Comparison of ENCODE assay signal across 8 cellular contexts in genomic region chr5:128905225-128906110, GRCh38. TPM values are rescaled to one million over a fixed set of nuclear protein-coding genes. Genes with fewer than 3 reads are reported as not detected.
DNase-seq lines count a peak whose midpoint lies in the region; ATAC-seq and TF ChIP-seq lines count a peak whose summit lies in the region.

No MANE protein-coding gene starts in this region.

- no peak overlapping the region for H3K27ac Mint-ChIP-seq in activated naive CD8-positive, alpha-beta T cell treated with anti-CD3 and anti-CD28 coated beads, Interleukin-2, amount 10 ng/mL, durations not matched to agents 7 days and 5 days

- no peak overlapping the region for H3K4me3 Mint-ChIP-seq in activated naive CD8-positive, alpha-beta T cell treated with anti-CD3 and anti-CD28 coated beads, Interleukin-2, amount 10 ng/mL, durations not matched to agents 7 days and 5 days

- DNase-seq in ELR (ENCODE audit: low read depth) (peak; percentile 59), NCI-H82 treated with DMSO at 0.1 percent for 48 hours (lab: John Stamatoyannopoulos, UW; ENCODE audit: unreplicated experiment) (peak; percentile 44), heart right ventricle (peak in 1 of 2 donors; percentile 38), gastrocnemius medialis (no peak), cerebellar nuclear complex (lab: John Stamatoyannopoulos, UW) (no peak)
- DNase-seq in activated naive CD8-positive, alpha-beta T cell treated with anti-CD3 and anti-CD28 coated beads, Interleukin-2, amount 10 ng/mL, durations not matched to agents 7 days and 5 days: no peak

- WGBS in heart right ventricle, 2 donors: 39 to 54% methylated on average over 5 of the region's 5 CpGs

- peak; percentile 79 to 90 (median 84) for TF ChIP-seq CTCF in heart right ventricle (IDR thresholded peaks at IDR 0.05)
- peak; percentile 48 to 77 (median 55) for TF ChIP-seq CTCF in gastrocnemius medialis (IDR thresholded peaks at IDR 0.05 in 4 of 5, conservative IDR thresholded peaks at IDR 0.05 in 1 of 5)

- no peaks in the 10 kb centered on the region for H3K9me3 Mint-ChIP-seq in activated naive CD8-positive, alpha-beta T cell treated with anti-CD3 and anti-CD28 coated beads, Interleukin-2, amount 10 ng/mL, durations not matched to agents 7 days and 5 days

- H3K27me3 Mint-ChIP-seq in activated naive CD8-positive, alpha-beta T cell treated with anti-CD3 and anti-CD28 coated beads, Interleukin-2, amount 10 ng/mL, durations not matched to agents 7 days and 5 days: no peaks in the 10 kb centered on the region

- no peak for TF ChIP-seq POLR2A in gastrocnemius medialis (IDR thresholded peaks at IDR 0.05)

- H3K36me3 Mint-ChIP-seq in activated naive CD8-positive, alpha-beta T cell treated with anti-CD3 and anti-CD28 coated beads, Interleukin-2, amount 10 ng/mL, durations not matched to agents 7 days and 5 days: no peaks in the 10 kb centered on the region

- H3K27ac ChIP-seq in heart right ventricle: no peak overlapping the region
- no peak overlapping the region for H3K27ac ChIP-seq in gastrocnemius medialis

- intact Hi-C loops in heart right ventricle (cut with DNase I) (loop anchor here in 9 of 10 donors (5.0 to 10.0 kb wide), 8 partner anchors 149 to 867 kb away; no protein-coding TSS in a partner anchor), gastrocnemius medialis (cut with DNase I; ENCODE audit: low total_unique reads) (loop anchor here (2.0 to 10.0 kb wide), 3 partner anchors 189 to 863 kb away; partner anchors contain the start of gene ISOC1)

- in situ Hi-C loops in gastrocnemius medialis (cut with MboI; ENCODE audit: low sequenced_read_pairs in 4 of 4): loop anchor here (10.0 to 25.0 kb wide), 2 partner anchors 857 to 869 kb away; no protein-coding TSS in a partner anchor

- H3K36me3 ChIP-seq in heart right ventricle (no peaks in the 10 kb centered on the region), gastrocnemius medialis (no peaks in the 10 kb centered on the region)

- ATAC-seq in GM19397 (IDR thresholded peaks at IDR 0.05; ENCODE audit: unreplicated experiment) (peak; percentile 80), HG03280 (IDR thresholded peaks at IDR 0.05; ENCODE audit: unreplicated experiment) (peak; percentile 87), heart right ventricle (peak in 7 of 8 donors; percentile 55 to 85 (median 73)), gastrocnemius medialis (peak in 1 of 2 donors; percentile 75)
- peak; percentile 36 for ATAC-seq in activated naive CD8-positive, alpha-beta T cell treated with anti-CD3 and anti-CD28 coated beads, Interleukin-2, amount 10 ng/mL, durations not matched to agents 7 days and 5 days (ENCODE audit: low read depth)

- H3K9me3 ChIP-seq in heart right ventricle (no peaks in the 10 kb centered on the region), gastrocnemius medialis (no peaks in the 10 kb centered on the region)

- H3K4me1 ChIP-seq in heart right ventricle (no peaks in the 10 kb centered on the region), gastrocnemius medialis (no peaks in the 10 kb centered on the region)

- no peak overlapping the region for H3K4me3 ChIP-seq in heart right ventricle
- no peak overlapping the region for H3K4me3 ChIP-seq in gastrocnemius medialis

- H3K4me1 Mint-ChIP-seq in activated naive CD8-positive, alpha-beta T cell treated with anti-CD3 and anti-CD28 coated beads, Interleukin-2, amount 10 ng/mL, durations not matched to agents 7 days and 5 days: no peaks in the 10 kb centered on the region

- H3K27me3 ChIP-seq in heart right ventricle (no peaks in the 10 kb centered on the region), gastrocnemius medialis (no peaks in the 10 kb centered on the region)

- POLR2A ChIA-PET in activated naive CD8-positive, alpha-beta T cell treated with anti-CD3 and anti-CD28 coated beads, Interleukin-2, amount 10 ng/mL, durations not matched to agents 7 days and 5 days (lab: Charles Lee): no interaction called here

RNA-seq across cellular contexts. Expression of gene SLC27A6, which starts 59.8 kb away (rescaled TPM):
- total RNA-seq in activated naive CD8-positive, alpha-beta T cell treated with anti-CD3 and anti-CD28 coated beads, Interleukin-2, amount 10 ng/mL, durations not matched to agents 7 days and 5 days: not detected
- total RNA-seq in heart right ventricle: 100 to 1,000 TPM in 1 of 10 donors, 10 to 100 TPM in 9; 36.5 to 125 (median 61.4) TPM
- polyA plus RNA-seq in heart right ventricle: 10 to 100 TPM; 11.0 to 26.3 TPM
- total RNA-seq in gastrocnemius medialis: 1 to 10 TPM in 1 of 4 donors, under 1 TPM in 1, not detected in 2; 0.29 to 2.0 TPM

Comparison
In these comparisons a context has a peak if more than half of its experiments do, and no peak if none do; other contexts are left out.
1. DNase-seq: peak in ELR (single experiment) and NCI-H82 treated with DMSO at 0.1 percent for 48 hours (single experiment); none in activated naive CD8-positive, alpha-beta T cell treated with anti-CD3 and anti-CD28 coated beads, Interleukin-2, amount 10 ng/mL, durations not matched to agents 7 days and 5 days (single experiment), gastrocnemius medialis (0 of 2) and cerebellar nuclear complex (0 of 2).
2. RNA of gene SLC27A6, which starts 59.8 kb away (total RNA-seq): 36.5 to 125 TPM in heart right ventricle; 0.29 to 2.0 TPM in gastrocnemius medialis and not detected in activated naive CD8-positive, alpha-beta T cell treated with anti-CD3 and anti-CD28 coated beads, Interleukin-2, amount 10 ng/mL, durations not matched to agents 7 days and 5 days; every median in the first group is over 10 times any median in the second.